ENCODE assay signal across 1 cellular context in genomic region chr16:86824751-86825310, GRCh38.
TF ChIP-seq lines count a peak whose summit lies in the region.

No MANE protein-coding gene starts in this region.

TF ChIP-seq in GM23338, 12 proteins besides CTCF, POLR2A, EP300 and RAD21 (continued from another document):
- no peak for TF ChIP-seq REST (IDR thresholded peaks at IDR 0.05; ENCODE audit: unreplicated experiment)
- TF ChIP-seq ZNF462 (CRISPR knock-in tag; IDR thresholded peaks at IDR 0.05) = no peak
- TF ChIP-seq STAT1 (IDR thresholded peaks at IDR 0.05; ENCODE audit: unreplicated experiment) = no peak
- no peak for TF ChIP-seq CREB1 (CRISPR knock-in tag; IDR thresholded peaks at IDR 0.05; ENCODE audit: low read depth)
- no peak for TF ChIP-seq ETS1 (IDR thresholded peaks at IDR 0.05)
- TF ChIP-seq EZH2phosphoT487 (IDR thresholded peaks at IDR 0.05; ENCODE audit: unreplicated experiment) = no peak
- TF ChIP-seq NANOG (IDR thresholded peaks at IDR 0.05; ENCODE audit: borderline replicate concordance) = no peak
- TF ChIP-seq POLR2AphosphoS5 (IDR thresholded peaks at IDR 0.05; ENCODE audit: low read depth) = no peak
- TF ChIP-seq ZNF114 (CRISPR knock-in tag; IDR thresholded peaks at IDR 0.05) = no peak
